25 cellular contexts compared by ENCODE assay signal in the genomic region with DNA sequence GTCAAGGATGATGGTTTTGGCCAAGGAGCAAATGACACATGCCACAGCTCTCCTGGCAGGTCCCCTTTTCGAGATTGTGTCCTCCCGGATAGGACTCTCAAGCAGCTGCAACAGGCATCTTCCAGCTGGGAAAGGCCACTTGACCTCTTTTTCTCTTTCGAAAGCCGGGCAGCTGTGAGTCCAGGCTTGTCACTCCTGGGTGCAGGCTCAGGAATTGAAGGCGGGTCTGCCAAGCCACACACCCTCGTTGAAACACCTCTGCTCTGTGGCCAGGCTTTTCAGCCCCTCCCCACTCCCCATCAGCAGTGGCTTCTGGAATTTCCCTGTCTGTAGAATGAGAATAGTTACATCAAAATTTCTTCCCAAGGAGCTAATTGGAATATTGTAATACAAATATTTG.
DNase-seq lines count a peak whose midpoint lies in the region; ATAC-seq and TF ChIP-seq lines count a peak whose summit lies in the region.
"Had no signal": no experiment of that assay in that cellular context is flagged by ENCODE, and none has a peak within 500 bp of the region (broad histone marks: within the 10 kb centered on the region; RNA-seq: fewer than 3 reads in every experiment).

No MANE protein-coding gene starts in this region.

- intact Hi-C loops in heart right ventricle (cut with DNase I): no loop called here

- no peak overlapping the region for H3K4me2 ChIP-seq in MM.1S (ENCODE audit: low read depth, low read length)

- H3K9me2 ChIP-seq in MM.1S (replicated peaks; ENCODE audit: insufficient read depth, low read length): no peaks in the 10 kb centered on the region

- no peaks in the 10 kb centered on the region for H4K20me1 ChIP-seq in MM.1S (ENCODE audit: insufficient read depth, low read length)

- H3K36me3 ChIP-seq in cardiac muscle cell (no peaks in the 10 kb centered on the region), heart right ventricle (no peaks in the 10 kb centered on the region), upper lobe of left lung (no peaks in the 10 kb centered on the region), MM.1S (replicated peaks; ENCODE audit: insufficient read depth, low read length) (no peaks in the 10 kb centered on the region)
- H3K36me3 ChIP-seq: brain microvascular endothelial cell, MG63, SJSA1, WERI-Rb-1 had no signal

- DNase-seq in cardiac muscle cell (ENCODE audit: low read depth in 1 of 2, low spot score in 1 of 2): peak; percentile 4 to 42
- DNase-seq in heart right ventricle: no peak
- DNase-seq in NCI-H510A (lab: John Stamatoyannopoulos, UW): peak; percentile 68
- DNase-seq in fibroblast of villous mesenchyme (ENCODE audit: low read depth): peak; percentile 5
- peak in 1 of 2 donors; percentile 44 for DNase-seq in upper lobe of left lung
- DNase-seq in MM.1S: no peak
- DNase-seq in DMS 273 (lab: John Stamatoyannopoulos, UW; ENCODE audit: unreplicated experiment): no peak
- DNase-seq: activated CD4-positive, alpha-beta T cell treated with anti-CD3 and anti-CD28 coated beads, Interleukin-2, amount 50 U/mL, for 48 hours; activated gamma-delta T cell; brain microvascular endothelial cell; cortex of kidney; GF-D8; IMR-90; MG63; NCI-H187; NCI-H526 treated with DMSO at 0.1 percent for 48 hours; PC-3; T-helper 2 cell; WERI-Rb-1 had no signal

- H3K79me2 ChIP-seq in MM.1S (ENCODE audit: low read length): no peaks in the 10 kb centered on the region

- no peaks in the 10 kb centered on the region for H3K9me3 ChIP-seq in cardiac muscle cell (ENCODE audit: low read depth)
- peaks cover 0 to 65% (median 9%) of the 10 kb centered on the region in 11 donors for H3K9me3 ChIP-seq in heart right ventricle
- H3K9me3 ChIP-seq in upper lobe of left lung: peaks cover under 1 to 5% (median 2%) of the 10 kb centered on the region in 4 donors
- H3K9me3 ChIP-seq in MM.1S (replicated peaks; ENCODE audit: insufficient read depth, low read length): no peaks in the 10 kb centered on the region

- H3K4me3 ChIP-seq in cardiac muscle cell: no peak overlapping the region
- H3K4me3 ChIP-seq in heart right ventricle: no peak overlapping the region
- no peak overlapping the region for H3K4me3 ChIP-seq in fibroblast of villous mesenchyme (ENCODE audit: low read depth, low read length)
- no peak overlapping the region for H3K4me3 ChIP-seq in upper lobe of left lung
- H3K4me3 ChIP-seq in MM.1S (ENCODE audit: low read length): no peak overlapping the region
- H3K4me3 ChIP-seq: MG63, SJSA1 had no signal

- TF ChIP-seq POLR2A in upper lobe of left lung (IDR thresholded peaks at IDR 0.05): no peak

- H2AFZ ChIP-seq in MM.1S (ENCODE audit: low read length): no peak overlapping the region

- no peaks in the 10 kb centered on the region for H3F3A ChIP-seq in MM.1S (ENCODE audit: insufficient read depth, low read length)

- TF ChIP-seq EP300 in upper lobe of left lung (IDR thresholded peaks at IDR 0.05): no peak

- H3K27ac ChIP-seq in cardiac muscle cell: no peak overlapping the region
- no peak overlapping the region for H3K27ac ChIP-seq in heart right ventricle
- H3K27ac ChIP-seq in upper lobe of left lung: no peak overlapping the region
- H3K27ac ChIP-seq in MM.1S (ENCODE audit: low read length): no peak overlapping the region
- H3K27ac ChIP-seq: brain microvascular endothelial cell, C4-2B, HL-60, SJSA1, WERI-Rb-1 had no signal

- no peak overlapping the region for H3K9ac ChIP-seq in MM.1S (ENCODE audit: low read length)

- H3K27me3 ChIP-seq in cardiac muscle cell: no peaks in the 10 kb centered on the region
- H3K27me3 ChIP-seq in heart right ventricle: no peaks in the 10 kb centered on the region
- H3K27me3 ChIP-seq in upper lobe of left lung: no peaks in the 10 kb centered on the region
- no peaks in the 10 kb centered on the region for H3K27me3 ChIP-seq in MM.1S (replicated peaks; ENCODE audit: insufficient read depth, low read length)
- H3K27me3 ChIP-seq: brain microvascular endothelial cell, MG63, SJSA1 had no signal

- WGBS in heart right ventricle, 2 donors: 51 to 55% methylated on average over 6 of the region's 6 CpGs
- 23 to 47% methylated on average over 6 of the region's 6 CpGs for WGBS in upper lobe of left lung, 2 donors

- ATAC-seq in heart right ventricle (no peak), upper lobe of left lung (ENCODE audit: low FRiP score in 2 of 2) (peak; percentile 26 to 73), HG03521 (IDR thresholded peaks at IDR 0.05; ENCODE audit: unreplicated experiment) (no peak)
- ATAC-seq: natural killer cell treated with Interleukin-12 subunit alpha and Interleukin-12 subunit beta and Interleukin-15 and Interleukin-18, amount 100 ng/mL, for 72 hours; PC-3; stimulated activated memory B cell treated with anti-CD40 and anti-IgM and Interleukin-4, amounts not matched to agents 10 μg/mL and 1 μg/mL and 100 μg/mL, for 72 hours had no signal

- H3K4me1 ChIP-seq in cardiac muscle cell (ENCODE audit: low read depth) (no peaks in the 10 kb centered on the region), heart right ventricle (no peaks in the 10 kb centered on the region), upper lobe of left lung (peaks cover 0 to 6% (median 3%) of the 10 kb centered on the region in 4 donors), MM.1S (ENCODE audit: low read length) (no peaks in the 10 kb centered on the region)
- H3K4me1 ChIP-seq: SJSA1 had no signal

- TF ChIP-seq CTCF in cardiac muscle cell (IDR thresholded peaks at IDR 0.05; ENCODE audit: low read depth, low read length) (no peak), heart right ventricle (IDR thresholded peaks at IDR 0.05) (no peak), fibroblast of villous mesenchyme (IDR thresholded peaks at IDR 0.05; ENCODE audit: insufficient read depth, low read depth, low read length) (no peak), upper lobe of left lung (IDR thresholded peaks at IDR 0.05) (no peak), MM.1S (IDR thresholded peaks at IDR 0.05; ENCODE audit: low read length) (no peak)

Comparison
In these comparisons a context has a peak if more than half of its experiments do, and no peak if none do; other contexts are left out.
1. DNase-seq: peak in cardiac muscle cell (2 of 2), NCI-H510A (single experiment) and fibroblast of villous mesenchyme (single experiment); none in heart right ventricle (0 of 2), MM.1S (single experiment) and DMS 273 (single experiment).
2. ATAC-seq: peak in upper lobe of left lung (2 of 2); none in heart right ventricle (0 of 8) and HG03521 (single experiment).